ENCODE assay signal across 24 cellular contexts in genomic region chr1:158055854-158056253, GRCh38.
DNase-seq lines count a peak whose midpoint lies in the region; ATAC-seq and TF ChIP-seq lines count a peak whose summit lies in the region.
"Had no signal": no experiment of that assay in that cellular context is flagged by ENCODE, and none has a peak within 500 bp of the region (broad histone marks: within the 10 kb centered on the region; RNA-seq: fewer than 3 reads in every experiment).

No MANE protein-coding gene starts in this region.

- peaks cover 16% of the 10 kb centered on the region for H3K27me3 Mint-ChIP-seq in endothelial cell (ENCODE audit: unreplicated experiment)

- H3K27ac Mint-ChIP-seq in endothelial cell (ENCODE audit: unreplicated experiment): peak overlapping the region; percentile 81
- H3K27ac Mint-ChIP-seq: naive thymus-derived CD8-positive, alpha-beta T cell; stimulated activated memory B cell treated with anti-CD40 and anti-IgM and Interleukin-4, amounts not matched to agents 10 μg/mL and 1 μg/mL and 100 μg/mL, for 72 hours had no signal

- H3K4me1 ChIP-seq in Loucy (ENCODE audit: insufficient read depth, low read length, poor library complexity, severe bottlenecking): peaks cover 16% of the 10 kb centered on the region
- peaks cover 16 to 38% of the 10 kb centered on the region in 2 donors for H3K4me1 ChIP-seq in neuronal stem cell (ENCODE audit: control insufficient read depth in 2 of 2, insufficient read depth in 1 of 2, low read depth in 1 of 2, low read length in 2 of 2)
- H3K4me1 ChIP-seq: BE2C, foreskin keratinocyte, prostate gland had no signal

- H3K9me3 Mint-ChIP-seq in endothelial cell (ENCODE audit: unreplicated experiment): no peaks in the 10 kb centered on the region
- H3K9me3 Mint-ChIP-seq: naive thymus-derived CD8-positive, alpha-beta T cell; stimulated activated memory B cell treated with anti-CD40 and anti-IgM and Interleukin-4, amounts not matched to agents 10 μg/mL and 1 μg/mL and 100 μg/mL, for 72 hours had no signal

- peak; percentile 8 for DNase-seq in DMS 273 (lab: John Stamatoyannopoulos, UW; ENCODE audit: unreplicated experiment)
- DNase-seq in DMS 273 treated with DMSO at 0.1 percent for 48 hours (lab: John Stamatoyannopoulos, UW): no peak
- DNase-seq in endothelial cell (ENCODE audit: low spot score): peak; percentile 73
- no peak for DNase-seq in neuronal stem cell (ENCODE audit: low spot score)
- DNase-seq in stimulated activated CD4-positive, alpha-beta T cell treated with anti-CD3 and anti-CD28 coated beads, Interleukin-2, amount 100 ng/mL, for 24 hours: no peak
- DNase-seq in head of caudate nucleus: no peak
- DNase-seq: activated CD4-positive, alpha-beta T cell treated with anti-CD3 and anti-CD28 coated beads for 1 hour; activated effector memory CD4-positive, alpha-beta T cell treated with anti-CD3 and anti-CD28 coated beads, Interleukin-2, amount 50 U/mL, for 16 hours; BE2C; foreskin keratinocyte; H7; lower lobe of right lung; naive thymus-derived CD8-positive, alpha-beta T cell; NCI-H1694 treated with DMSO at 0.1 percent for 48 hours; NCI-H446; SJCRH30; stimulated activated CD4-positive, alpha-beta T cell treated with anti-CD3 and anti-CD28 coated beads, Interleukin-12 subunit alpha, Interleukin-12 subunit beta, amount 100 ng/mL, for 4 hours; T-helper 9 cell had no signal

- H3K27me3 ChIP-seq in Loucy (ENCODE audit: insufficient read depth, low read length, poor library complexity, severe bottlenecking) (no peaks in the 10 kb centered on the region), neuronal stem cell (ENCODE audit: control insufficient read depth in 3 of 3, insufficient read depth in 3 of 3, low read depth in 1 of 3, low read length in 3 of 3) (no peaks in the 10 kb centered on the region)
- H3K27me3 ChIP-seq: BE2C, foreskin keratinocyte, SJCRH30, thyroid gland had no signal

- TF ChIP-seq CTCF in Loucy (conservative IDR thresholded peaks at IDR 0.05; ENCODE audit: low read length) (no peak), endothelial cell (IDR thresholded peaks at IDR 0.05; ENCODE audit: unreplicated experiment) (no peak)

- H4K8ac ChIP-seq in neuronal stem cell (ENCODE audit: low read depth, low read length): no peak overlapping the region

- peaks cover 80% of the 10 kb centered on the region for H3K4me1 Mint-ChIP-seq in endothelial cell (ENCODE audit: unreplicated experiment)
- H3K4me1 Mint-ChIP-seq: naive thymus-derived CD8-positive, alpha-beta T cell had no signal

- peak overlapping the region; percentile 48 for H3K4me2 ChIP-seq in Loucy (ENCODE audit: low read depth, low read length, poor library complexity, severe bottlenecking)
- H3K4me2 ChIP-seq in neuronal stem cell (ENCODE audit: insufficient read depth, low read length, poor library complexity, severe bottlenecking): no peak overlapping the region

- peaks cover 10% of the 10 kb centered on the region for H3K79me1 ChIP-seq in neuronal stem cell (ENCODE audit: low read depth, low read length)

- H3K23ac ChIP-seq in neuronal stem cell (ENCODE audit: low read depth, low read length, poor library complexity): peak overlapping the region; percentile 22

- intact Hi-C loops in head of caudate nucleus (cut with DNase I): no loop called here

- H2BK12ac ChIP-seq in neuronal stem cell (ENCODE audit: low read length): no peak overlapping the region

- H2AFZ ChIP-seq in Loucy (ENCODE audit: low read length) (0 out of 2 replicates have a peak overlapping the region, but pooled peaks have one; percentile 2), neuronal stem cell (ENCODE audit: low read length) (no peak overlapping the region)

- peak overlapping the region; percentile 23 for H3K9ac ChIP-seq in Loucy (ENCODE audit: low read depth, low read length, poor library complexity, severe bottlenecking)
- H3K9ac ChIP-seq in neuronal stem cell (ENCODE audit: low read depth, low read length, poor library complexity): peak overlapping the region; percentile 9

- H3F3A ChIP-seq in Loucy (ENCODE audit: low read depth): no peaks in the 10 kb centered on the region

- H2BK120ac ChIP-seq in neuronal stem cell (ENCODE audit: low read depth, low read length): no peak overlapping the region

- H2BK5ac ChIP-seq in neuronal stem cell (ENCODE audit: low read length): no peak overlapping the region

- H3K9me2 ChIP-seq in Loucy (replicated peaks; ENCODE audit: low read depth, low read length): no peaks in the 10 kb centered on the region

- H3K27ac ChIP-seq in neuronal stem cell (replicated peaks; ENCODE audit: low read length): no peak overlapping the region
- H3K27ac ChIP-seq: 22Rv1, foreskin keratinocyte, lower lobe of right lung, prostate gland, SJCRH30, thyroid gland had no signal

- H3K36me3 Mint-ChIP-seq in endothelial cell (ENCODE audit: low read depth, unreplicated experiment): peaks cover 11% of the 10 kb centered on the region
- H3K36me3 Mint-ChIP-seq: naive thymus-derived CD8-positive, alpha-beta T cell; stimulated activated memory B cell treated with anti-CD40 and anti-IgM and Interleukin-4, amounts not matched to agents 10 μg/mL and 1 μg/mL and 100 μg/mL, for 72 hours had no signal

- ATAC-seq in HG03378 (IDR thresholded peaks at IDR 0.05; ENCODE audit: unreplicated experiment): no peak
- ATAC-seq: foreskin keratinocyte; naive thymus-derived CD8-positive, alpha-beta T cell; stimulated activated memory B cell treated with anti-CD40 and anti-IgM and Interleukin-4, amounts not matched to agents 10 μg/mL and 1 μg/mL and 100 μg/mL, for 72 hours had no signal

- no peaks in the 10 kb centered on the region for H3K79me2 ChIP-seq in Loucy (ENCODE audit: insufficient read depth, low read length)

- H3K14ac ChIP-seq in neuronal stem cell (ENCODE audit: low read length): no peak overlapping the region

- H3K9me3 ChIP-seq in Loucy (ENCODE audit: insufficient read depth, low read depth, low read length): no peaks in the 10 kb centered on the region
- H3K9me3 ChIP-seq in neuronal stem cell (replicated peaks in 1 of 2; ENCODE audit: control insufficient read depth in 2 of 2, insufficient read depth in 1 of 2, low read depth in 1 of 2, low read length in 2 of 2): no peaks in the 10 kb centered on the region
- H3K9me3 ChIP-seq: BE2C, lower lobe of right lung, prostate gland, SJCRH30, thyroid gland had no signal

- no peak overlapping the region for H2BK15ac ChIP-seq in neuronal stem cell (ENCODE audit: low read length)

- H4K91ac ChIP-seq in neuronal stem cell (ENCODE audit: low read depth, low read length, poor library complexity): no peak overlapping the region

- H3K4ac ChIP-seq in neuronal stem cell (ENCODE audit: low read length): no peak overlapping the region

- no peak overlapping the region for H2AK5ac ChIP-seq in neuronal stem cell (ENCODE audit: low read depth, low read length)

- no peaks in the 10 kb centered on the region for H4K20me1 ChIP-seq in Loucy (ENCODE audit: insufficient read depth, low read length, poor library complexity, severe bottlenecking)

- WGBS in neuronal stem cell (ENCODE audit: extremely low coverage in 2 of 2, insufficient read length in 2 of 2, insufficient replicate concordance in 1 of 2), 2 donors: no CpG with 5 or more reads among the region's 4 CpGs

- H3K4me3 Mint-ChIP-seq in endothelial cell (ENCODE audit: unreplicated experiment): no peak overlapping the region
- H3K4me3 Mint-ChIP-seq: naive thymus-derived CD8-positive, alpha-beta T cell; stimulated activated memory B cell treated with anti-CD40 and anti-IgM and Interleukin-4, amounts not matched to agents 10 μg/mL and 1 μg/mL and 100 μg/mL, for 72 hours had no signal

- H3K18ac ChIP-seq in neuronal stem cell (ENCODE audit: low read length): peak overlapping the region; percentile 15

- H3K4me3 ChIP-seq in Loucy (ENCODE audit: low read length, poor library complexity, severe bottlenecking): peak overlapping the region; percentile 15
- no peak overlapping the region for H3K4me3 ChIP-seq in neuronal stem cell (ENCODE audit: low read length in 2 of 2)
- H3K4me3 ChIP-seq: lower lobe of right lung, prostate gland, SJCRH30, thyroid gland had no signal

- no peaks in the 10 kb centered on the region for H3K36me3 ChIP-seq in Loucy (ENCODE audit: insufficient read depth, low read length)
- H3K36me3 ChIP-seq in neuronal stem cell (replicated peaks in 1 of 2; ENCODE audit: control insufficient read depth in 2 of 2, insufficient read depth in 2 of 2, low read length in 2 of 2): peaks cover 3 to 42% of the 10 kb centered on the region in 2 donors
- H3K36me3 ChIP-seq: BE2C, lower lobe of right lung, prostate gland, SJCRH30, thyroid gland had no signal

Comparison
In these comparisons a context has a peak if more than half of its experiments do, and no peak if none do; other contexts are left out.
1. DNase-seq: peak in DMS 273 (single experiment) and endothelial cell (single experiment); none in DMS 273 treated with DMSO at 0.1 percent for 48 hours (single experiment), neuronal stem cell (single experiment), stimulated activated CD4-positive, alpha-beta T cell treated with anti-CD3 and anti-CD28 coated beads, Interleukin-2, amount 100 ng/mL, for 24 hours (0 of 2) and head of caudate nucleus (0 of 42).